9 cellular contexts compared by ENCODE assay signal in genomic region chr3:159263750-159264561, GRCh38.
A peak's percentile ranks its signal among the peaks of the same experiment; 100 is the strongest.
DNase-seq lines count a peak whose midpoint lies in the region; TF ChIP-seq lines count a peak whose summit lies in the region.
"Had no signal": no experiment of that assay in that cellular context is flagged by ENCODE, and none has a peak within 500 bp of the region (broad histone marks: within the 10 kb centered on the region; RNA-seq: fewer than 3 reads in every experiment).

No MANE protein-coding gene starts in this region.

- H3K27ac Mint-ChIP-seq in CD4-positive, alpha-beta memory T cell: no peak overlapping the region

- H3K4me1 ChIP-seq in CD4-positive, alpha-beta memory T cell (ENCODE audit: insufficient read depth, low read length): no peaks in the 10 kb centered on the region

- POLR2A ChIA-PET in CD4-positive, alpha-beta memory T cell (lab: Charles Lee; ENCODE audit: partially characterized antibody): no interaction called here

- TF ChIP-seq CTCF in LNCAP (IDR thresholded peaks at IDR 0.05) (peak; percentile 85), fibroblast of the aortic adventitia (IDR thresholded peaks at IDR 0.05; ENCODE audit: insufficient read depth, low read length) (peak; percentile 81)

- H3K36me3 ChIP-seq in CD4-positive, alpha-beta memory T cell (ENCODE audit: insufficient read depth, low read length): no peaks in the 10 kb centered on the region
- H3K36me3 ChIP-seq: BLaER1 treated with 17β-estradiol and CSF1 and Interleukin-3, amounts not matched to agents 10 nM and 100 nM had no signal

- no peaks in the 10 kb centered on the region for H3K9me3 ChIP-seq in CD4-positive, alpha-beta memory T cell (ENCODE audit: control insufficient read depth in 1 of 2, low read length in 2 of 2)
- H3K9me3 ChIP-seq: BLaER1 treated with 17β-estradiol and CSF1 and Interleukin-3, amounts not matched to agents 10 nM and 100 nM had no signal

- H3K4me3 Mint-ChIP-seq in CD4-positive, alpha-beta memory T cell: no peak overlapping the region

- DNase-seq in NCI-H146 (lab: John Stamatoyannopoulos, UW) (peak; percentile 34), NCI-H146 treated with DMSO at 0.1 percent for 48 hours (lab: John Stamatoyannopoulos, UW; ENCODE audit: unreplicated experiment) (no peak), SK-MEL-5 (ENCODE audit: low read depth, low spot score) (peak; percentile 75), fibroblast of the aortic adventitia (ENCODE audit: low read depth) (peak; percentile 73), putamen (ENCODE audit: low spot score) (peak; percentile 47), GM19238 (ENCODE audit: insufficient read length, low spot score) (no peak)
- no peak for DNase-seq in CD4-positive, alpha-beta memory T cell

- H3K9me3 Mint-ChIP-seq in CD4-positive, alpha-beta memory T cell: peaks cover 0 to 2% (median 0%) of the 10 kb centered on the region in 8 donors

- CTCF ChIA-PET in CD4-positive, alpha-beta memory T cell (lab: Charles Lee; ENCODE audit: partially characterized antibody): no interaction called here

- intact Hi-C loops in CD4-positive, alpha-beta memory T cell (cut with micrococcal nuclease): loop anchor here (5.0 kb wide), 1 partner anchor 537 kb away; no protein-coding TSS in a partner anchor

- peaks cover 0 to 1% (median 0%) of the 10 kb centered on the region in 4 donors for H3K4me1 Mint-ChIP-seq in CD4-positive, alpha-beta memory T cell

- peaks cover 1 to 2% of the 10 kb centered on the region in 2 donors for H3K27me3 Mint-ChIP-seq in CD4-positive, alpha-beta memory T cell

- in situ Hi-C loops in SK-MEL-5 (cut with HindIII; ENCODE audit: low pct_unique_long_range_greater_than_20kb, low sequenced_read_pairs): loop anchor here (25.0 kb wide), 1 partner anchor 352 kb away; no protein-coding TSS in a partner anchor

- no peaks in the 10 kb centered on the region for H3K36me3 Mint-ChIP-seq in CD4-positive, alpha-beta memory T cell

- no peaks in the 10 kb centered on the region for H3K27me3 ChIP-seq in CD4-positive, alpha-beta memory T cell (ENCODE audit: insufficient read depth, low read length)
- H3K27me3 ChIP-seq: BLaER1 treated with 17β-estradiol and CSF1 and Interleukin-3, amounts not matched to agents 10 nM and 100 nM had no signal

- H3K4me3 ChIP-seq in fibroblast of the aortic adventitia (ENCODE audit: low read depth, low read length): no peak overlapping the region
- no peak overlapping the region for H3K4me3 ChIP-seq in CD4-positive, alpha-beta memory T cell (ENCODE audit: low read length in 2 of 2)
- H3K4me3 ChIP-seq: BLaER1 treated with 17β-estradiol and CSF1 and Interleukin-3, amounts not matched to agents 10 nM and 100 nM had no signal

- H3K27ac ChIP-seq in CD4-positive, alpha-beta memory T cell (ENCODE audit: low read depth, low read length): no peak overlapping the region
- H3K27ac ChIP-seq: BLaER1 treated with 17β-estradiol and CSF1 and Interleukin-3, amounts not matched to agents 10 nM and 100 nM had no signal

Comparison
In these comparisons a context has a peak if more than half of its experiments do, and no peak if none do; other contexts are left out.
1. DNase-seq: peak in NCI-H146 (single experiment), SK-MEL-5 (single experiment), fibroblast of the aortic adventitia (single experiment) and putamen (single experiment); none in NCI-H146 treated with DMSO at 0.1 percent for 48 hours (single experiment), CD4-positive, alpha-beta memory T cell (0 of 5) and GM19238 (single experiment).